Comparison of ENCODE assay signal across 18 cellular contexts in the genomic region with DNA sequence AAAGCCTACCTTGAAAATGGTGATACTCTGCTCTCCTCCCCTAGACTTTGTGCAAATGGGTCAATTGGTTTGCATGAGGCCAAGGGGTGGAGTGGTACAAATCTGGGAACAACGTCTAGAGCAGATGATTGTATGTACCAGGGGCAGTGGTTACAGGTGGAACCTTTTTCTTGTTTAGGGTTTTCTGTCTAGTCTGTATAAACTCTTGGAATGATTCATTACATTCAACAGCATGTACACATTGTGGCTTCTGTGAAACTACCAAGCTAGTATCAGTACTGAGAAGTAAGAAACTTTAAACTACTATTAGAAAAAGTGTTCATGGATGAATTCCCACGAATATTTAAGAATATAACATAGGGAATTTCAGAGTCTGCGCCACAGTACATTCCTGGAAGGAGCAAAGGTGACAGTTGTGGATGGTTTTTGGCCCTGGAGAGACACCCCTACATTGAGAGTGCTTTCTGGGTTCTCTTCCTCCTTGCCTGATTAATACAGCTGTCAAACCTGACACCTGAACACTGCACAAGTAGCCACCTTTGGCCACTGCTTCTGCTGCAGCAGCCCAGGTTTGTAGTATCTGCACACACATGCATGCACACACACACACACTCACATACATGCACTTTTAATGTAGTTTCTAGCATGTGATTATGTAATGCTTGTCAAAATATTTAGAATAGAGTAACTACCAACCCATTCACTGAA. TPM values are rescaled to one million over a fixed set of nuclear protein-coding genes. Genes with fewer than 3 reads are reported as not detected.
DNase-seq lines count a peak whose midpoint lies in the region; ATAC-seq and TF ChIP-seq lines count a peak whose summit lies in the region.
"Had no signal": no experiment of that assay in that cellular context is flagged by ENCODE, and none has a peak within 500 bp of the region (broad histone marks: within the 10 kb centered on the region; RNA-seq: fewer than 3 reads in every experiment).

No MANE protein-coding gene starts in this region.

- no TSS peak for BruUV-seq in Caco-2 (replicated peaks; lab: Mats Ljungman, UMichigan)

- no peaks in the 10 kb centered on the region for H3K36me3 ChIP-seq in ascending aorta
- H3K36me3 ChIP-seq in Caco-2 (ENCODE audit: control insufficient read depth, insufficient read depth, low read length): no peaks in the 10 kb centered on the region
- H3K36me3 ChIP-seq: prostate gland, thoracic aorta had no signal

- H3K27me3 ChIP-seq in ascending aorta: no peaks in the 10 kb centered on the region
- H3K27me3 ChIP-seq in Caco-2 (replicated peaks; ENCODE audit: control insufficient read depth, insufficient read depth, low read length): no peaks in the 10 kb centered on the region

- H3K9me3 Mint-ChIP-seq in Caco-2 (ENCODE audit: unreplicated experiment): peaks cover 9% of the 10 kb centered on the region
- H3K9me3 Mint-ChIP-seq in naive thymus-derived CD8-positive, alpha-beta T cell: peaks cover 4 to 27% (median 10%) of the 10 kb centered on the region in 9 donors

- POLR2A ChIA-PET in GM10248 (lab: Yijun Ruan, JAX): no interaction called here
- POLR2A ChIA-PET in Caco-2 (lab: Charles Lee): no interaction called here
- POLR2A ChIA-PET in naive thymus-derived CD8-positive, alpha-beta T cell (lab: Charles Lee): no interaction called here

- H3K9me3 ChIP-seq in ascending aorta: peaks cover 0 to under 1% of the 10 kb centered on the region in 2 donors
- 0 out of 2 replicates have a peak, but pooled peaks cover 6% of the 10 kb centered on the region for H3K9me3 ChIP-seq in Caco-2
- H3K9me3 ChIP-seq: prostate gland, thoracic aorta had no signal

- H3K27me3 Mint-ChIP-seq in Caco-2 (ENCODE audit: insufficient read depth, unreplicated experiment): peaks cover 5% of the 10 kb centered on the region
- H3K27me3 Mint-ChIP-seq in naive thymus-derived CD8-positive, alpha-beta T cell: peaks cover 4 to 24% (median 13%) of the 10 kb centered on the region in 5 donors

- H3K4me3 ChIP-seq in ascending aorta (no peak overlapping the region), Caco-2 (ENCODE audit: low read depth, low read length) (no peak overlapping the region)
- H3K4me3 ChIP-seq: lung, prostate gland, thoracic aorta had no signal

- intact Hi-C loops in ascending aorta (cut with DNase I) (no loop called here), Caco-2 (cut with micrococcal nuclease; ENCODE audit: unreplicated experiment) (no loop called here)

- no peaks in the 10 kb centered on the region for H3K4me1 Mint-ChIP-seq in Caco-2 (ENCODE audit: low read depth, unreplicated experiment)
- H3K4me1 Mint-ChIP-seq in naive thymus-derived CD8-positive, alpha-beta T cell: no peaks in the 10 kb centered on the region
- H3K4me1 Mint-ChIP-seq: H9 had no signal

- peak; percentile 98 for ATAC-seq in GM19043 (IDR thresholded peaks at IDR 0.05; ENCODE audit: low read depth, unreplicated experiment)
- peak; percentile 96 for ATAC-seq in HG02571 (IDR thresholded peaks at IDR 0.05; ENCODE audit: unreplicated experiment)
- peak; percentile 97 for ATAC-seq in HG03196 (IDR thresholded peaks at IDR 0.05; ENCODE audit: unreplicated experiment)
- ATAC-seq in naive thymus-derived CD8-positive, alpha-beta T cell: no peak

- no peak overlapping the region for H3K27ac ChIP-seq in ascending aorta
- H3K27ac ChIP-seq: prostate gland, thoracic aorta had no signal

- H3K4me1 ChIP-seq in ascending aorta (no peaks in the 10 kb centered on the region), Caco-2 (no peaks in the 10 kb centered on the region)
- H3K4me1 ChIP-seq: prostate gland had no signal

- TF ChIP-seq CTCF in GM10248 (IDR thresholded peaks at IDR 0.05; ENCODE audit: control extremely low read depth, extremely low read depth, low read depth, missing control alignments) (no peak), ascending aorta (IDR thresholded peaks at IDR 0.05) (no peak), Caco-2 (IDR thresholded peaks at IDR 0.05; ENCODE audit: insufficient read depth in 1 of 2, low read depth in 1 of 2, low read length in 1 of 2, severe bottlenecking in 1 of 2, unreplicated experiment in 1 of 2) (no peak)

- CTCF ChIA-PET in GM10248 (lab: Yijun Ruan, JAX): interaction anchor here (0.8 kb wide), 1 partner anchor 9 kb away, joined by 3 read pairs; no protein-coding TSS in a partner anchor
- CTCF ChIA-PET in Caco-2 (lab: Charles Lee): no interaction called here

- DNase-seq in GM10248 (ENCODE audit: extremely low spot score) (peak; percentile 30), ascending aorta (ENCODE audit: low spot score in 2 of 2) (no peak), Caco-2 (no peak), NCI-H345 (lab: John Stamatoyannopoulos, UW) (no peak)
- no peak for DNase-seq in naive thymus-derived CD8-positive, alpha-beta T cell
- DNase-seq: ACHN; DND-41; effector memory CD4-positive, alpha-beta T cell; H9; NCI-H82; stimulated activated CD4-positive, alpha-beta T cell treated with anti-CD3 and anti-CD28 coated beads, Interleukin-4, amount 100 ng/mL, for 4 hours had no signal

- H3K4me3 Mint-ChIP-seq in Caco-2 (ENCODE audit: unreplicated experiment): no peak overlapping the region
- H3K4me3 Mint-ChIP-seq in naive thymus-derived CD8-positive, alpha-beta T cell: no peak overlapping the region
- H3K4me3 Mint-ChIP-seq: H9 had no signal

- H3K36me3 Mint-ChIP-seq in Caco-2 (ENCODE audit: insufficient read depth, unreplicated experiment): no peaks in the 10 kb centered on the region
- peaks cover 2 to 8% (median 2%) of the 10 kb centered on the region in 3 donors for H3K36me3 Mint-ChIP-seq in naive thymus-derived CD8-positive, alpha-beta T cell

- no peak overlapping the region for H3K27ac Mint-ChIP-seq in Caco-2 (ENCODE audit: unreplicated experiment)
- no peak overlapping the region for H3K27ac Mint-ChIP-seq in naive thymus-derived CD8-positive, alpha-beta T cell

RNA-seq across cellular contexts. Expression of a gene that starts 30.0 kb away (rescaled TPM):
- total RNA-seq in ascending aorta (not detected), Caco-2 (2022) (0.60 TPM in 1 of 2 replicates, not detected in the other)
- total RNA-seq in naive thymus-derived CD8-positive, alpha-beta T cell: not detected
- polyA plus RNA-seq in naive thymus-derived CD8-positive, alpha-beta T cell: not detected
- total RNA-seq: T-helper 1 cell treated with Interleukin-12 subunit alpha and Interleukin-12 subunit beta and Interleukin-4 antibody, amounts not matched to agents 30 ng/mL and 1 ng/mL, for 36 hours had no signal

RNA-seq across cellular contexts. Expression of a gene that starts 50.0 kb away (rescaled TPM):
- total RNA-seq in ascending aorta (not detected), Caco-2 (2022) (not detected in 2 replicates)
- not detected for total RNA-seq in naive thymus-derived CD8-positive, alpha-beta T cell
- not detected for polyA plus RNA-seq in naive thymus-derived CD8-positive, alpha-beta T cell
- total RNA-seq: H9; prostate gland; T-helper 1 cell treated with Interleukin-12 subunit alpha and Interleukin-12 subunit beta and Interleukin-4 antibody, amounts not matched to agents 30 ng/mL and 1 ng/mL, for 36 hours; thoracic aorta had no signal

Comparison
In these comparisons a context has a peak if more than half of its experiments do, and no peak if none do; other contexts are left out.
1. ATAC-seq: peak in GM19043 (single experiment), HG02571 (single experiment) and HG03196 (single experiment); none in naive thymus-derived CD8-positive, alpha-beta T cell (0 of 2).